ENCODE assay signal across 17 cellular contexts in genomic region chr5:59001154-59001553, GRCh38.
DNase-seq lines count a peak whose midpoint lies in the region; ATAC-seq and TF ChIP-seq lines count a peak whose summit lies in the region.
"Had no signal": no experiment of that assay in that cellular context is flagged by ENCODE, and none has a peak within 500 bp of the region (broad histone marks: within the 10 kb centered on the region; RNA-seq: fewer than 3 reads in every experiment).

No MANE protein-coding gene starts in this region.

- no peak overlapping the region for H3K14ac ChIP-seq in IMR-90 (replicated peaks; ENCODE audit: low read depth, low read length)

- in situ Hi-C loops in IMR-90 (cut with MboI; ENCODE audit: low sequenced_read_pairs): loop anchor here (10.0 kb wide), 1 partner anchor 106 kb away; no protein-coding TSS in a partner anchor

- H3K9ac ChIP-seq in IMR-90 (ENCODE audit: low read depth, low read length) (no peak overlapping the region), neural progenitor cell (no peak overlapping the region)
- H3K9ac ChIP-seq: GM23248 had no signal

- H3K27me3 Mint-ChIP-seq in activated CD8-positive, alpha-beta T cell treated with anti-CD3 and anti-CD28 coated beads for 36 hours: no peaks in the 10 kb centered on the region
- no peaks in the 10 kb centered on the region for H3K27me3 Mint-ChIP-seq in activated CD8-positive, alpha-beta T cell treated with anti-CD3 and anti-CD28 coated beads, Interleukin-2, amount 10 ng/mL, durations not matched to agents 7 days and 5 days (ENCODE audit: low read depth)
- H3K27me3 Mint-ChIP-seq in neural progenitor cell (ENCODE audit: insufficient read depth, low read depth): peaks cover 2% of the 10 kb centered on the region
- H3K27me3 Mint-ChIP-seq: activated naive CD8-positive, alpha-beta T cell treated with anti-CD3 and anti-CD28 coated beads, Interleukin-2, amount 10 ng/mL, durations not matched to agents 7 days and 5 days; T-cell had no signal

- H3K4me2 ChIP-seq in IMR-90 (ENCODE audit: low read depth, low read length): no peak overlapping the region
- H3K4me2 ChIP-seq in neural progenitor cell: no peak overlapping the region

- TF ChIP-seq POLR2A in IMR-90 (IDR thresholded peaks at IDR 0.05; ENCODE audit: low read depth, low read length) (no peak), lower leg skin (IDR thresholded peaks at IDR 0.05) (no peak)

- dilution Hi-C loops in IMR-90 (cut with HindIII; ENCODE audit: low sequenced_read_pairs, unreplicated experiment): no loop called here

- no peak for DNase-seq in activated CD8-positive, alpha-beta T cell treated with anti-CD3 and anti-CD28 coated beads for 36 hours
- DNase-seq in activated CD8-positive, alpha-beta T cell treated with anti-CD3 and anti-CD28 coated beads, Interleukin-2, amount 10 ng/mL, durations not matched to agents 7 days and 5 days: no peak
- DNase-seq in IMR-90 (peak; percentile 26), fibroblast of mammary gland (ENCODE audit: low read depth) (peak; percentile 38), neural progenitor cell (ENCODE audit: low spot score) (no peak), NCI-H2081 (lab: John Stamatoyannopoulos, UW) (no peak), ureter (ENCODE audit: low spot score) (no peak), lower leg skin (ENCODE audit: low spot score in 2 of 2) (no peak)
- DNase-seq: activated naive CD8-positive, alpha-beta T cell treated with anti-CD3 and anti-CD28 coated beads, Interleukin-2, amount 10 ng/mL, durations not matched to agents 7 days and 5 days; esophagus squamous epithelium; GM23248; spleen; T-cell; upper lobe of left lung had no signal

- TF ChIP-seq CTCF in activated CD8-positive, alpha-beta T cell treated with anti-CD3 and anti-CD28 coated beads for 36 hours (IDR thresholded peaks at IDR 0.05): no peak
- TF ChIP-seq CTCF in IMR-90 (conservative IDR thresholded peaks at IDR 0.05; ENCODE audit: low read depth, low read length) (no peak), fibroblast of mammary gland (conservative IDR thresholded peaks at IDR 0.05; ENCODE audit: control insufficient read depth, insufficient read depth, low read depth, low read length) (no peak), neural progenitor cell (IDR thresholded peaks at IDR 0.05) (no peak), lower leg skin (IDR thresholded peaks at IDR 0.05) (no peak)

- peaks cover 8% of the 10 kb centered on the region; the same call in 1 of the 2 replicates for H3K4me1 ChIP-seq in IMR-90 (ENCODE audit: control insufficient read depth, insufficient read depth, low read length)
- H3K4me1 ChIP-seq in neural progenitor cell: peaks cover 19% of the 10 kb centered on the region
- H3K4me1 ChIP-seq: esophagus squamous epithelium, prostate gland had no signal

- H3F3A ChIP-seq in neural progenitor cell (ENCODE audit: low read depth): no peaks in the 10 kb centered on the region

- H2BK15ac ChIP-seq in IMR-90 (ENCODE audit: low read depth, low read length): no peak overlapping the region

- peaks cover 60% of the 10 kb centered on the region for H3K4me1 Mint-ChIP-seq in activated CD8-positive, alpha-beta T cell treated with anti-CD3 and anti-CD28 coated beads for 36 hours (ENCODE audit: low read depth)
- H3K4me1 Mint-ChIP-seq in activated CD8-positive, alpha-beta T cell treated with anti-CD3 and anti-CD28 coated beads, Interleukin-2, amount 10 ng/mL, durations not matched to agents 7 days and 5 days (ENCODE audit: low read depth): peaks cover 53% of the 10 kb centered on the region
- peaks cover 24% of the 10 kb centered on the region for H3K4me1 Mint-ChIP-seq in neural progenitor cell

- H2AFZ ChIP-seq in IMR-90 (replicated peaks; ENCODE audit: low read length, poor library complexity): no peak overlapping the region
- no peak overlapping the region for H2AFZ ChIP-seq in neural progenitor cell (replicated peaks)
- H2AFZ ChIP-seq: GM23248 had no signal

- H4K5ac ChIP-seq in IMR-90 (ENCODE audit: low read depth, low read length): no peak overlapping the region

- no peak overlapping the region for H4K8ac ChIP-seq in IMR-90 (ENCODE audit: low read depth in 2 of 2, low read length in 2 of 2)

- TF ChIP-seq RAD21 in IMR-90 (IDR thresholded peaks at IDR 0.05; ENCODE audit: low read length): no peak

- BruUV-seq in IMR-90 (replicated peaks; lab: Mats Ljungman, UMichigan): no TSS peak

- H3K4me3 Mint-ChIP-seq in activated CD8-positive, alpha-beta T cell treated with anti-CD3 and anti-CD28 coated beads for 36 hours: no peak overlapping the region
- H3K4me3 Mint-ChIP-seq in activated CD8-positive, alpha-beta T cell treated with anti-CD3 and anti-CD28 coated beads, Interleukin-2, amount 10 ng/mL, durations not matched to agents 7 days and 5 days: no peak overlapping the region
- H3K4me3 Mint-ChIP-seq in neural progenitor cell: no peak overlapping the region
- H3K4me3 Mint-ChIP-seq: activated naive CD8-positive, alpha-beta T cell treated with anti-CD3 and anti-CD28 coated beads, Interleukin-2, amount 10 ng/mL, durations not matched to agents 7 days and 5 days; T-cell had no signal

- no peak overlapping the region for H3K23ac ChIP-seq in IMR-90 (ENCODE audit: low read depth, low read length)

- H3K4ac ChIP-seq in IMR-90 (ENCODE audit: low read depth, low read length): no peak overlapping the region

- no peak overlapping the region for H2BK20ac ChIP-seq in IMR-90 (ENCODE audit: low read depth, low read length)

- CTCF ChIA-PET in activated CD8-positive, alpha-beta T cell treated with anti-CD3 and anti-CD28 coated beads for 36 hours (lab: Charles Lee): interaction anchor here (0.9 to 3.5 kb wide), 5 partner anchors 9 to 172 kb away, joined by 3 to 14 read pairs (median 3); no protein-coding TSS in a partner anchor
- CTCF ChIA-PET in activated CD8-positive, alpha-beta T cell treated with anti-CD3 and anti-CD28 coated beads, Interleukin-2, amount 10 ng/mL, durations not matched to agents 7 days and 5 days (lab: Charles Lee): interaction anchor here (1.4 kb wide), 1 partner anchor 187 kb away, joined by 3 read pairs; no protein-coding TSS in a partner anchor
- CTCF ChIA-PET in IMR-90 (lab: Yijun Ruan, JAX): interaction anchor here (1.4 kb wide), 1 partner anchor 16 kb away, joined by 3 read pairs; no protein-coding TSS in a partner anchor

- POLR2A ChIA-PET in activated CD8-positive, alpha-beta T cell treated with anti-CD3 and anti-CD28 coated beads for 36 hours (lab: Charles Lee): interaction anchor here (1.0 kb wide), 1 partner anchor 34 kb away, joined by 3 read pairs; no protein-coding TSS in a partner anchor
- POLR2A ChIA-PET in activated CD8-positive, alpha-beta T cell treated with anti-CD3 and anti-CD28 coated beads, Interleukin-2, amount 10 ng/mL, durations not matched to agents 7 days and 5 days (lab: Charles Lee): no interaction called here
- POLR2A ChIA-PET in IMR-90 (lab: Charles Lee; ENCODE audit: unreplicated experiment): no interaction called here

- no peak overlapping the region for H4K91ac ChIP-seq in IMR-90 (ENCODE audit: insufficient read depth, low read depth, low read length)

- ATAC-seq in activated CD8-positive, alpha-beta T cell treated with anti-CD3 and anti-CD28 coated beads for 36 hours: peak; percentile 23
- no peak for ATAC-seq in activated CD8-positive, alpha-beta T cell treated with anti-CD3 and anti-CD28 coated beads, Interleukin-2, amount 10 ng/mL, durations not matched to agents 7 days and 5 days
- peak; percentile 67; the same call in 1 of the 2 replicates for ATAC-seq in IMR-90 (ENCODE audit: low read depth)
- ATAC-seq: left lobe of liver; stimulated activated effector memory CD8-positive, alpha-beta T cell treated with anti-CD3 and anti-CD28 coated beads, Interleukin-12 subunit alpha, Interleukin-12 subunit beta, amount 100 ng/mL, for 72 hours had no signal

- no peak overlapping the region for H2BK120ac ChIP-seq in IMR-90 (ENCODE audit: low read depth, low read length)

- H3K36me3 Mint-ChIP-seq in activated CD8-positive, alpha-beta T cell treated with anti-CD3 and anti-CD28 coated beads for 36 hours (ENCODE audit: low read depth): peaks cover 22% of the 10 kb centered on the region
- H3K36me3 Mint-ChIP-seq in activated CD8-positive, alpha-beta T cell treated with anti-CD3 and anti-CD28 coated beads, Interleukin-2, amount 10 ng/mL, durations not matched to agents 7 days and 5 days (ENCODE audit: low read depth): peaks cover 40% of the 10 kb centered on the region
- no peaks in the 10 kb centered on the region for H3K36me3 Mint-ChIP-seq in neural progenitor cell

- intact Hi-C loops in activated CD8-positive, alpha-beta T cell treated with anti-CD3 and anti-CD28 coated beads for 36 hours (cut with micrococcal nuclease): no loop called here
- intact Hi-C loops in IMR-90 (cut with micrococcal nuclease): no loop called here
- intact Hi-C loops in lower leg skin (cut with DNase I; ENCODE audit: low total_unique reads): loop anchor here (10.0 kb wide), 1 partner anchor 106 kb away; no protein-coding TSS in a partner anchor

- H3K18ac ChIP-seq in IMR-90 (ENCODE audit: low read depth, low read length): no peak overlapping the region

- H3K27ac Mint-ChIP-seq in activated CD8-positive, alpha-beta T cell treated with anti-CD3 and anti-CD28 coated beads for 36 hours: peak overlapping the region; percentile 6
- no peak overlapping the region for H3K27ac Mint-ChIP-seq in activated CD8-positive, alpha-beta T cell treated with anti-CD3 and anti-CD28 coated beads, Interleukin-2, amount 10 ng/mL, durations not matched to agents 7 days and 5 days
- peak overlapping the region; percentile 1 for H3K27ac Mint-ChIP-seq in neural progenitor cell
- H3K27ac Mint-ChIP-seq: activated naive CD8-positive, alpha-beta T cell treated with anti-CD3 and anti-CD28 coated beads, Interleukin-2, amount 10 ng/mL, durations not matched to agents 7 days and 5 days; T-cell had no signal

- H3K9me3 ChIP-seq in IMR-90 (ENCODE audit: control insufficient read depth, insufficient read depth, low read length) (no peaks in the 10 kb centered on the region), neural progenitor cell (ENCODE audit: low read depth) (no peaks in the 10 kb centered on the region)
- H3K9me3 ChIP-seq: esophagus squamous epithelium, prostate gland, spleen, upper lobe of left lung had no signal

- no peak overlapping the region for H3K56ac ChIP-seq in IMR-90 (ENCODE audit: extremely low read depth, insufficient read depth, low read length)

- no peak overlapping the region for H2AK5ac ChIP-seq in IMR-90 (ENCODE audit: low read depth, low read length)

- peaks cover 27 to 30% of the 10 kb centered on the region in 2 experiments for H3K79me1 ChIP-seq in IMR-90 (ENCODE audit: low read depth in 1 of 2, low read length in 2 of 2)

- H3K27ac ChIP-seq in IMR-90 (ENCODE audit: insufficient read depth, low read length): no peak overlapping the region
- H3K27ac ChIP-seq in neural progenitor cell: no peak overlapping the region
- H3K27ac ChIP-seq: esophagus squamous epithelium, GM23248, prostate gland, spleen, upper lobe of left lung had no signal

- H3K36me3 ChIP-seq in IMR-90 (ENCODE audit: control insufficient read depth, insufficient read depth, low read length) (peaks cover 2% of the 10 kb centered on the region), neural progenitor cell (no peaks in the 10 kb centered on the region)
- H3K36me3 ChIP-seq: esophagus squamous epithelium, prostate gland, spleen, upper lobe of left lung had no signal

- H2AK9ac ChIP-seq in IMR-90 (replicated peaks; ENCODE audit: low read depth, low read length, poor library complexity): no peak overlapping the region

- H2BK5ac ChIP-seq in IMR-90 (ENCODE audit: low read depth, low read length, poor library complexity, severe bottlenecking): no peak overlapping the region

- no peaks in the 10 kb centered on the region for H3K79me2 ChIP-seq in neural progenitor cell (ENCODE audit: low read depth)

- H4K20me1 ChIP-seq in IMR-90 (ENCODE audit: insufficient read depth, low read length) (peaks cover 18% of the 10 kb centered on the region), neural progenitor cell (ENCODE audit: low read depth) (no peaks in the 10 kb centered on the region)

- H3K9me3 Mint-ChIP-seq in activated CD8-positive, alpha-beta T cell treated with anti-CD3 and anti-CD28 coated beads for 36 hours: no peaks in the 10 kb centered on the region
- no peaks in the 10 kb centered on the region for H3K9me3 Mint-ChIP-seq in activated CD8-positive, alpha-beta T cell treated with anti-CD3 and anti-CD28 coated beads, Interleukin-2, amount 10 ng/mL, durations not matched to agents 7 days and 5 days (ENCODE audit: insufficient read depth)
- no peaks in the 10 kb centered on the region for H3K9me3 Mint-ChIP-seq in neural progenitor cell
- H3K9me3 Mint-ChIP-seq: activated naive CD8-positive, alpha-beta T cell treated with anti-CD3 and anti-CD28 coated beads, Interleukin-2, amount 10 ng/mL, durations not matched to agents 7 days and 5 days; stimulated activated effector memory CD8-positive, alpha-beta T cell treated with anti-CD3 and anti-CD28 coated beads, Interleukin-12 subunit alpha, Interleukin-12 subunit beta, amount 100 ng/mL, for 72 hours; T-cell had no signal

- H3K4me3 ChIP-seq in IMR-90 (ENCODE audit: insufficient read depth, low read depth, low read length) (no peak overlapping the region), fibroblast of mammary gland (ENCODE audit: control insufficient read depth, low read depth, low read length) (no peak overlapping the region), neural progenitor cell (no peak overlapping the region), lower leg skin (ENCODE audit: low read depth, poor library complexity, severe bottlenecking) (no peak overlapping the region)
- H3K4me3 ChIP-seq: esophagus squamous epithelium, GM23248, prostate gland, spleen, upper lobe of left lung had no signal

- peaks cover 5% of the 10 kb centered on the region; the same call in 1 of the 2 replicates for H3K9me1 ChIP-seq in IMR-90 (ENCODE audit: insufficient read depth, low read length)

- H3K27me3 ChIP-seq in IMR-90 (ENCODE audit: control insufficient read depth, insufficient read depth, low read length) (no peaks in the 10 kb centered on the region), neural progenitor cell (no peaks in the 10 kb centered on the region)
- H3K27me3 ChIP-seq: esophagus squamous epithelium, spleen, upper lobe of left lung had no signal

Comparison
In these comparisons a context has a peak if more than half of its experiments do, and no peak if none do; other contexts are left out.
1. DNase-seq: peak in IMR-90 (single experiment) and fibroblast of mammary gland (single experiment); none in activated CD8-positive, alpha-beta T cell treated with anti-CD3 and anti-CD28 coated beads for 36 hours (single experiment), activated CD8-positive, alpha-beta T cell treated with anti-CD3 and anti-CD28 coated beads, Interleukin-2, amount 10 ng/mL, durations not matched to agents 7 days and 5 days (single experiment), neural progenitor cell (single experiment), NCI-H2081 (0 of 2), ureter (single experiment) and lower leg skin (0 of 2).